In the genomic region with DNA sequence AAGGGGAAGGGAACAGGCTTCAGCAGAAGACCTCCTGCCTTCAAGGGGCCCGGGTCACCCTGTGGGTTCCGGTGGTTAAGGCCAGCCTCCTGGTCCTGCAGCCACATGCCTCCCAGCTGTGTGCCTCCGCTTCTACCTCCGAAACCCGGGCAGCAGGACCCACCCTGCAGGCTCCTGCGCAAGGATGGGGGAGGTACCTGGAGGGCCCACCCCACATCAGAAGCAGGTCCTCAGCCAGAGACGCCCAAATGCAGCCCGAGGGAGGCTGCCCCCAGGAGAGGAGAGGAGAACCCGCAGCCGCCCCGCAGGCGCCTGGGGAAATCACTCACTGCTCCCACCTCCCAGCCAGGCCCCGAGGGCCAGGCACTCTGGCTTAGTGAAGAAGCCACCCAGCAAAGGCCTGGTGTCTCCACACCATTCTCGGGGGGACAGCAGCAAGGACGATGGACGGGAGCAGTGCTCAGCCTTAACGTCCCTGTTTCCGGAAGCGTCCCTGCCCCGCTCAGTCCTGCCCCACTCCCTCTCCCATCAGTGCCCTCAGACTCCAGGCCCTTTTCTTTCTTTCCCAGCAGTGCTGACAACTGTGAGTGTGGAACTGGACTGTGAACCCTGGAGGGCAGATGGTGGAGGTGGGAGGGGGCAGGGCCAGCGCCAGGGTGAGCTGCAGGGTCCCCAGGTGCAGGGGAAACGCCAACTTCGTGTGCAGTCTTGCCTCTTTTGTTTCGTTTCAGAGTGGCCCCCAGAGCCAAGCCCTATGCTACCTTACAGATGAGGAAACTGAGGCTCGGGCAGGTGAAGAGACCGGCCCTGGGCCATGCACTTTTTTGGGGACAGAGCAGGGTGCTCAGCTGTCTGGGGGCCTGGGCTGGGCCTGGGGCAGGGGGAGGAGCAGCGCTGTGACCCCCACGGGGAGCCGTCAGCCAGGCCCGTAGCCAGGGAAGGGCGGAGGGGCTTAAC, we compare ENCODE assay signal across 1 cellular context.
TF ChIP-seq lines count a peak whose summit lies in the region.

No MANE protein-coding gene starts in this region.

TF ChIP-seq in HepG2, 621 proteins besides CTCF, POLR2A, EP300 and RAD21 (continued from another document):
- peak; percentile 70; the same call in 1 of the 2 replicates for TF ChIP-seq DRAP1 (CRISPR knock-in tag; IDR thresholded peaks at IDR 0.05)
- no peak for TF ChIP-seq TBX3 (IDR thresholded peaks at IDR 0.05; ENCODE audit: borderline replicate concordance)
- TF ChIP-seq ATF3 (CRISPR knock-in tag; IDR thresholded peaks at IDR 0.05) = no peak
- TF ChIP-seq ZNF557 (CRISPR knock-in tag; IDR thresholded peaks at IDR 0.05) = 0 out of 2 replicates have a peak, but pooled peaks have one; percentile 53
- TF ChIP-seq KLF15 (CRISPR knock-in tag; IDR thresholded peaks at IDR 0.05; ENCODE audit: borderline replicate concordance) = no peak
- no peak for TF ChIP-seq ZSCAN30 (CRISPR knock-in tag; IDR thresholded peaks at IDR 0.05)
- peak; percentile 75 for TF ChIP-seq ZNF350 (CRISPR knock-in tag; IDR thresholded peaks at IDR 0.05; ENCODE audit: borderline replicate concordance, low read depth)
- no peak for TF ChIP-seq IKZF1 (IDR thresholded peaks at IDR 0.05)
- TF ChIP-seq SAFB2 (CRISPR knock-in tag; IDR thresholded peaks at IDR 0.05; ENCODE audit: borderline replicate concordance, low read depth) = no peak
